Comparison of ENCODE assay signal across 13 cellular contexts in the genomic region with DNA sequence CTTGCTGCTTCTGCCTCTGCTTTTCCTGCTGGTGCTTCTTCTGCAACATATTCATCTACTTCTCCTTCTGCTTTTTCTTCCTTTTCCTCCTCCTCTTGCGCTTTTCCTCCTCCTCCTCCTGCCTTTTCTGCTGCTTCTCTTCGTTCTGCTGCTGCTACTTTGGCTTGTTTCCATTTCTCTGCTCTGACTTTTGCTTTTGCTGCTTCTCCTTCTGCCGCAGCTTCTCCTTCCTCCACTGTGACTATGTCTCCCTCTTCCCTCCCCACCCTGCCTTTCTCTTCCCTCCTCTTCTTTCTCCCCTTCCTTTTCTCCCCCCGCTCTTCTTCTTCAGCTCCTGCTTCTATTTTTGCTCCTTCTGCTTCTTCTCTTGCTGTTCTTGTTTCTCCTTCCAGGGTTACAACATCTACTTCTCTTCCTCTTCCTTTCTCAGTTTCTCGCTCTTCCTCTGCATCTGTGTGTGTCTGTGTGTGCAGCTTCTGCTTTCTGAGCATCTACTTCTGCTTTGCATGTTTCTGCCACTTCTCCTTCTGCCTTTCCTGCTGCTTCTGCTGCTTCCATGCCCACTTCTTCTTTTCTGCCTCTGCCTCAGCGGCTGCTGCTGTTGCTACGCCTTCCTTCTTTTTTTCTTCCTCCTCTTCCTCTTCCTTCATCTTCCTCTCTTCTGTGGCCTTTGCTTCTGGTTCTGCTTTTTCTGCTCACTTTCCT. TPM values are rescaled to one million over a fixed set of nuclear protein-coding genes. Genes with fewer than 3 reads are reported as not detected.
DNase-seq lines count a peak whose midpoint lies in the region; ATAC-seq lines count a peak whose summit lies in the region.
"Had no signal": no experiment of that assay in that cellular context is flagged by ENCODE, and none has a peak within 500 bp of the region (broad histone marks: within the 10 kb centered on the region; RNA-seq: fewer than 3 reads in every experiment).

No MANE protein-coding gene starts in this region.

- H3K9ac ChIP-seq in neuronal stem cell (ENCODE audit: low read depth, low read length, poor library complexity): no peak overlapping the region

- POLR2A ChIA-PET in CD4-positive, alpha-beta memory T cell (lab: Charles Lee; ENCODE audit: partially characterized antibody): no interaction called here

- H3K27ac Mint-ChIP-seq in CD4-positive, alpha-beta memory T cell: no peak overlapping the region
- H3K27ac Mint-ChIP-seq: stimulated activated effector memory CD8-positive, alpha-beta T cell treated with anti-CD3 and anti-CD28 coated beads, Interleukin-12 subunit alpha, Interleukin-12 subunit beta, amount 100 ng/mL, for 72 hours; T-cell had no signal

- DNase-seq in OCI-M1 (lab: John Stamatoyannopoulos, UW) (peak; percentile 78), neuronal stem cell (ENCODE audit: low spot score) (no peak), mucosa of gallbladder (ENCODE audit: low spot score) (no peak), SHP77 (lab: John Stamatoyannopoulos, UW) (no peak), SW480 (ENCODE audit: low spot score) (no peak)
- no peak for DNase-seq in CD4-positive, alpha-beta memory T cell
- DNase-seq: activated CD8-positive, alpha-beta memory T cell treated with anti-CD3 and anti-CD28 coated beads for 24 hours; DMS153; NCI-H524 had no signal

- no peak overlapping the region for H2AK5ac ChIP-seq in neuronal stem cell (ENCODE audit: low read depth, low read length)

- no peak overlapping the region for H3K4ac ChIP-seq in neuronal stem cell (ENCODE audit: low read length)

- no peak overlapping the region for H3K23ac ChIP-seq in neuronal stem cell (ENCODE audit: low read depth, low read length, poor library complexity)

- H3K4me3 ChIP-seq in neuronal stem cell (ENCODE audit: low read length in 2 of 2): no peak overlapping the region
- H3K4me3 ChIP-seq in CD4-positive, alpha-beta memory T cell (ENCODE audit: low read length in 2 of 2): no peak overlapping the region

- H3K18ac ChIP-seq in neuronal stem cell (ENCODE audit: low read length): peak overlapping the region; percentile 4

- no peaks in the 10 kb centered on the region for H3K79me1 ChIP-seq in neuronal stem cell (ENCODE audit: low read depth, low read length)

- no peak overlapping the region for H3K4me2 ChIP-seq in neuronal stem cell (ENCODE audit: insufficient read depth, low read length, poor library complexity, severe bottlenecking)

- peaks cover 27 to 37% of the 10 kb centered on the region in 2 donors for H3K27me3 Mint-ChIP-seq in CD4-positive, alpha-beta memory T cell

- no peak overlapping the region for H3K14ac ChIP-seq in neuronal stem cell (ENCODE audit: low read length)

- H3K27me3 ChIP-seq in neuronal stem cell (ENCODE audit: control insufficient read depth in 3 of 3, insufficient read depth in 3 of 3, low read depth in 1 of 3, low read length in 3 of 3): peaks cover 0 to 70% (median 3%) of the 10 kb centered on the region in 3 experiments
- H3K27me3 ChIP-seq in CD4-positive, alpha-beta memory T cell (ENCODE audit: insufficient read depth, low read length): no peaks in the 10 kb centered on the region

- H2BK5ac ChIP-seq in neuronal stem cell (ENCODE audit: low read length): no peak overlapping the region

- H3K4me1 Mint-ChIP-seq in CD4-positive, alpha-beta memory T cell: no peaks in the 10 kb centered on the region
- H3K4me1 Mint-ChIP-seq: T-cell had no signal

- peaks cover 0 to 3% (median 1%) of the 10 kb centered on the region in 8 donors for H3K9me3 Mint-ChIP-seq in CD4-positive, alpha-beta memory T cell

- no peaks in the 10 kb centered on the region for H3K9me3 ChIP-seq in neuronal stem cell (replicated peaks in 1 of 2; ENCODE audit: control insufficient read depth in 2 of 2, insufficient read depth in 1 of 2, low read depth in 1 of 2, low read length in 2 of 2)
- H3K9me3 ChIP-seq in CD4-positive, alpha-beta memory T cell (ENCODE audit: control insufficient read depth in 1 of 2, low read length in 2 of 2): no peaks in the 10 kb centered on the region

- no peaks in the 10 kb centered on the region for H3K36me3 Mint-ChIP-seq in CD4-positive, alpha-beta memory T cell
- H3K36me3 Mint-ChIP-seq: stimulated activated effector memory CD8-positive, alpha-beta T cell treated with anti-CD3 and anti-CD28 coated beads, Interleukin-12 subunit alpha, Interleukin-12 subunit beta, amount 100 ng/mL, for 72 hours; T-cell had no signal

- ATAC-seq in GM18909 (IDR thresholded peaks at IDR 0.05; ENCODE audit: poor library complexity, unreplicated experiment): peak; percentile 60
- peak; percentile 59 for ATAC-seq in HG03095 (IDR thresholded peaks at IDR 0.05; ENCODE audit: unreplicated experiment)
- ATAC-seq: stimulated activated effector memory CD8-positive, alpha-beta T cell treated with anti-CD3 and anti-CD28 coated beads, Interleukin-12 subunit alpha, Interleukin-12 subunit beta, amount 100 ng/mL, for 72 hours; T-cell had no signal

- no peak overlapping the region for H3K27ac ChIP-seq in neuronal stem cell (replicated peaks; ENCODE audit: low read length)
- H3K27ac ChIP-seq in CD4-positive, alpha-beta memory T cell (ENCODE audit: low read depth, low read length): no peak overlapping the region

- H3K4me1 ChIP-seq in neuronal stem cell (ENCODE audit: control insufficient read depth in 2 of 2, insufficient read depth in 1 of 2, low read depth in 1 of 2, low read length in 2 of 2): peaks cover 2 to 6% of the 10 kb centered on the region in 2 donors
- no peaks in the 10 kb centered on the region for H3K4me1 ChIP-seq in CD4-positive, alpha-beta memory T cell (ENCODE audit: insufficient read depth, low read length)

- no peak overlapping the region for H4K91ac ChIP-seq in neuronal stem cell (ENCODE audit: low read depth, low read length, poor library complexity)

- no peak overlapping the region for H2BK12ac ChIP-seq in neuronal stem cell (ENCODE audit: low read length)

- H3K36me3 ChIP-seq in neuronal stem cell (replicated peaks in 1 of 2; ENCODE audit: control insufficient read depth in 2 of 2, insufficient read depth in 2 of 2, low read length in 2 of 2): no peaks in the 10 kb centered on the region
- H3K36me3 ChIP-seq in CD4-positive, alpha-beta memory T cell (ENCODE audit: insufficient read depth, low read length): no peaks in the 10 kb centered on the region

- intact Hi-C loops in CD4-positive, alpha-beta memory T cell (cut with micrococcal nuclease): no loop called here

- no peak overlapping the region for H2BK120ac ChIP-seq in neuronal stem cell (ENCODE audit: low read depth, low read length)

- no peak overlapping the region for H2BK15ac ChIP-seq in neuronal stem cell (ENCODE audit: low read length)

- no peak overlapping the region for H3K4me3 Mint-ChIP-seq in CD4-positive, alpha-beta memory T cell
- H3K4me3 Mint-ChIP-seq: stimulated activated effector memory CD8-positive, alpha-beta T cell treated with anti-CD3 and anti-CD28 coated beads, Interleukin-12 subunit alpha, Interleukin-12 subunit beta, amount 100 ng/mL, for 72 hours; T-cell had no signal

- CTCF ChIA-PET in CD4-positive, alpha-beta memory T cell (lab: Charles Lee; ENCODE audit: partially characterized antibody): no interaction called here

- WGBS in neuronal stem cell (ENCODE audit: extremely low coverage in 2 of 2, insufficient read length in 2 of 2, insufficient replicate concordance in 1 of 2), 2 donors: no CpG with 5 or more reads among the region's 7 CpGs

- H2AFZ ChIP-seq in neuronal stem cell (ENCODE audit: low read length): no peak overlapping the region

- H4K8ac ChIP-seq in neuronal stem cell (ENCODE audit: low read depth, low read length): no peak overlapping the region

RNA-seq across cellular contexts. Expression of a gene that starts 51.4 kb away (rescaled TPM):
- 0.52 TPM for polyA plus RNA-seq in neuronal stem cell (2013, experiment 1 of 2)
- polyA plus RNA-seq in neuronal stem cell (2013, experiment 2 of 2): 0.47 TPM
- total RNA-seq in mucosa of gallbladder: 8.9 TPM
- 1 to 10 TPM; 9.4 to 9.9 TPM for total RNA-seq in CD4-positive, alpha-beta memory T cell
- 1 to 10 TPM in 1 of 2 donors, under 1 TPM in 1; 0.34 to 6.0 TPM for polyA plus RNA-seq in CD4-positive, alpha-beta memory T cell
